1 cellular context compared by ENCODE assay signal in genomic region chr2:138061961-138062360, GRCh38.
TF ChIP-seq lines count a peak whose summit lies in the region.

No MANE protein-coding gene starts in this region.

TF ChIP-seq in HepG2, 621 proteins besides CTCF, POLR2A, EP300 and RAD21 (continued from another document):
- TF ChIP-seq ZNF432 (CRISPR knock-in tag; IDR thresholded peaks at IDR 0.05; ENCODE audit: borderline replicate concordance) (no peak), U2AF1 (optimal IDR thresholded peaks at IDR 0.05; ENCODE audit: low read depth, low read length) (no peak)
TF ChIP-seq in HepG2: peak in this region for 1.
